8 cellular contexts compared by ENCODE assay signal in the genomic region with DNA sequence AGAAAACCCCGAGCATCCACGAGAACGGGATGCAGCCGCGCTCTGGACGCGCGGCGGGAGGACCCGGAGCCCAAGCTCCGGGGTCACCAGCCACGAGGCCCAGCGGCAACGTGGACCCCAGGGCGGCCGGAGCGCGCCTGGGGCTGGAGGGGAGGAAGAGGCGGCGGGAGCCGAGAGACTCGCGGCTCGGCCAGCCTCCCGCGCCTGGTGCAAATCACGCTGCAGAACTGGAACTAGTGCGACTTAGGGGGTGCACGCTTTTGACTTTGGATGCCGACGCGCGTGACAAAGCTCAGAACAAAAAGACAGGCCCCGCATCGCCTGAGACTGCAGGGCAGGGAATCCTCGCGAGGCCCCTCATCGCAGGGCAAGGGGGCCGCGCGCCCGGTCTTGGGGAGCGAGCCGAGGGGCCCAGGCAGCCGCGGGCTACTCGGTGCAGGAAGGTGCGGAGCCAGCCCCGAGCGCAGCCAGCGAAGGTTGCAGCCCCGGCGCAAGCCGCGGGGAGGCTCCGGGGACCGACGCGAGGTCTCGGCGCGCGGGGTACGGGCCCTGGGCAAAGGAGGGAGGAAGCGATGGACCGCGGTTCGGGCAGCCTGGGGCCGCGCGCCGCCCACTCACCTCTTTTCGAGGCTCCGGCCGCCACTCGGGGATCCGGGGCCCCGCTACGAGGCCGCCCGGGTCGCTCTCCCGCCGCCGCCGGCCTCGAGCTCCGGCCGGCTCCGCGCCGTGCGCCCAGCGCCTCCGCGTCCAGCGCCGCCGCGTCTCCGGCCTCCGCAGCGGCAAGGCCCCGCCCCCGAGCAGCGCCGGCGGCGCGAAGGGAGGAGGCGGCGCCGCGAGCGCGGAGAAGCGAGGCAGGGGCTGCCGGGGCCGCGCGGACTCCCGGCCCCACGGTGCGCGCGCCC. TPM values are rescaled to one million over a fixed set of nuclear protein-coding genes. Genes with fewer than 3 reads are reported as not detected.
DNase-seq lines count a peak whose midpoint lies in the region; ATAC-seq and TF ChIP-seq lines count a peak whose summit lies in the region.

A gene with protein sequence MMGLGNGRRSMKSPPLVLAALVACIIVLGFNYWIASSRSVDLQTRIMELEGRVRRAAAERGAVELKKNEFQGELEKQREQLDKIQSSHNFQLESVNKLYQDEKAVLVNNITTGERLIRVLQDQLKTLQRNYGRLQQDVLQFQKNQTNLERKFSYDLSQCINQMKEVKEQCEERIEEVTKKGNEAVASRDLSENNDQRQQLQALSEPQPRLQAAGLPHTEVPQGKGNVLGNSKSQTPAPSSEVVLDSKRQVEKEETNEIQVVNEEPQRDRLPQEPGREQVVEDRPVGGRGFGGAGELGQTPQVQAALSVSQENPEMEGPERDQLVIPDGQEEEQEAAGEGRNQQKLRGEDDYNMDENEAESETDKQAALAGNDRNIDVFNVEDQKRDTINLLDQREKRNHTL (minus strand): TSS at position 766 of the 902 bp plus-strand sequence. CDS start 20,238 bp downstream, outside the sequence.

- peaks cover 20% of the 10 kb centered on the region for H3K4me1 ChIP-seq in A673 (ENCODE audit: insufficient read depth, low read length, poor library complexity, severe bottlenecking)
- H3K4me1 ChIP-seq in esophagus squamous epithelium: peaks cover 2 to 22% (median 9%) of the 10 kb centered on the region in 3 donors
- H3K4me1 ChIP-seq in muscle layer of colon (ENCODE audit: insufficient read depth, low read length): peaks cover 11% of the 10 kb centered on the region
- H3K4me1 ChIP-seq in transverse colon: peaks cover 7 to 50% (median 31%) of the 10 kb centered on the region in 4 donors

- no TSS peak for BruUV-seq in A673 (replicated peaks; lab: Mats Ljungman, UMichigan)

- peak; percentile 46 for TF ChIP-seq POLR2A in GM15510 (IDR thresholded peaks at IDR 0.05; ENCODE audit: borderline replicate concordance, extremely low read depth, insufficient read length)
- TF ChIP-seq POLR2A in esophagus squamous epithelium (IDR thresholded peaks at IDR 0.05): no peak
- TF ChIP-seq POLR2A in transverse colon (IDR thresholded peaks at IDR 0.05): no peak

- no peaks in the 10 kb centered on the region for H3K36me3 Mint-ChIP-seq in activated CD8-positive, alpha-beta T cell treated with anti-CD3 and anti-CD28 coated beads for 36 hours (ENCODE audit: low read depth)

- WGBS in esophagus squamous epithelium, 2 donors: 3 to 4% methylated on average over 8 to 15 of the region's 126 CpGs
- WGBS in transverse colon (ENCODE audit: low coverage in 1 of 2), 2 donors: 1% methylated on average over 71 of the region's 126 CpGs; no CpG with 5 or more reads in 1 of the 2 donors

- in situ Hi-C loops in transverse colon (cut with MboI; ENCODE audit: low pct_ligation_motif_present in 1 of 4, low pct_unique_long_range_greater_than_20kb in 1 of 4, low sequenced_read_pairs in 3 of 4): no loop called here

- H3K36me3 ChIP-seq in A673 (ENCODE audit: insufficient read depth, low read length, poor library complexity, severe bottlenecking) (no peaks in the 10 kb centered on the region), esophagus squamous epithelium (no peaks in the 10 kb centered on the region), muscle layer of colon (ENCODE audit: insufficient read depth, low read length) (no peaks in the 10 kb centered on the region), transverse colon (no peaks in the 10 kb centered on the region)

- no peak within 1 kb of the TSS for H3K27ac Mint-ChIP-seq in activated CD8-positive, alpha-beta T cell treated with anti-CD3 and anti-CD28 coated beads for 36 hours

- H3K27ac ChIP-seq in A673 (ENCODE audit: low read depth, low read length, poor library complexity, severe bottlenecking) (peak within 1 kb of the TSS; percentile 86), esophagus squamous epithelium (peak within 1 kb of the TSS; percentile 56 to 89 (median 71)), muscle layer of colon (ENCODE audit: low read depth, low read length) (peak within 1 kb of the TSS; percentile 65), transverse colon (peak within 1 kb of the TSS; percentile 91 to 94 (median 92))

- H3K9ac ChIP-seq in muscle layer of colon (ENCODE audit: low read length): no peak within 1 kb of the TSS

- no peaks in the 10 kb centered on the region for H3K9me3 ChIP-seq in A673 (ENCODE audit: low read depth, low read length, poor library complexity, severe bottlenecking)
- H3K9me3 ChIP-seq in esophagus squamous epithelium: no peaks in the 10 kb centered on the region
- no peaks in the 10 kb centered on the region for H3K9me3 ChIP-seq in muscle layer of colon (ENCODE audit: low read length)
- no peaks in the 10 kb centered on the region for H3K9me3 ChIP-seq in transverse colon

- peak; percentile 77 for DNase-seq in A673 (ENCODE audit: low spot score)
- DNase-seq in NCI-H2029 (lab: John Stamatoyannopoulos, UW): peak; percentile 44
- peak; percentile 35 for DNase-seq in activated CD8-positive, alpha-beta T cell treated with anti-CD3 and anti-CD28 coated beads for 36 hours
- DNase-seq in esophagus squamous epithelium (lab: John Stamatoyannopoulos, UW): no peak
- peak; percentile 61 for DNase-seq in transverse colon

- H3K4me3 ChIP-seq in A673 (ENCODE audit: low read depth, low read length, poor library complexity, severe bottlenecking) (peak within 1 kb of the TSS; percentile 98), esophagus squamous epithelium (peak within 1 kb of the TSS; percentile 47 to 82 (median 67)), muscle layer of colon (ENCODE audit: low read depth in 1 of 2, low read length in 2 of 2) (peak within 1 kb of the TSS; percentile 65 to 68), transverse colon (peak within 1 kb of the TSS; percentile 69 to 97 (median 94))

- peak within 1 kb of the TSS; percentile 70 for H3K4me3 Mint-ChIP-seq in activated CD8-positive, alpha-beta T cell treated with anti-CD3 and anti-CD28 coated beads for 36 hours

- H3K9me3 Mint-ChIP-seq in activated CD8-positive, alpha-beta T cell treated with anti-CD3 and anti-CD28 coated beads for 36 hours: no peaks in the 10 kb centered on the region

- H3K27me3 Mint-ChIP-seq in activated CD8-positive, alpha-beta T cell treated with anti-CD3 and anti-CD28 coated beads for 36 hours: peaks cover 40% of the 10 kb centered on the region

- ATAC-seq in HG02798 (IDR thresholded peaks at IDR 0.05; ENCODE audit: poor library complexity, unreplicated experiment): peak; percentile 81
- peak; percentile 80 for ATAC-seq in activated CD8-positive, alpha-beta T cell treated with anti-CD3 and anti-CD28 coated beads for 36 hours

- no peak for TF ChIP-seq EP300 in transverse colon (IDR thresholded peaks at IDR 0.05; ENCODE audit: low read depth)

- H3K27me3 ChIP-seq in A673 (replicated peaks; ENCODE audit: insufficient read depth, low read depth, low read length, poor library complexity) (no peaks in the 10 kb centered on the region), esophagus squamous epithelium (peaks cover 0 to 17% (median 0%) of the 10 kb centered on the region in 4 donors), muscle layer of colon (ENCODE audit: control insufficient read depth in 1 of 2, insufficient read depth in 2 of 2, low read length in 2 of 2) (no peaks in the 10 kb centered on the region), transverse colon (no peaks in the 10 kb centered on the region)

- no peak for TF ChIP-seq CTCF in A673 (conservative IDR thresholded peaks at IDR 0.05; ENCODE audit: low read depth, low read length)
- TF ChIP-seq CTCF in activated CD8-positive, alpha-beta T cell treated with anti-CD3 and anti-CD28 coated beads for 36 hours (IDR thresholded peaks at IDR 0.05): no peak
- TF ChIP-seq CTCF in esophagus squamous epithelium (IDR thresholded peaks at IDR 0.05): peak in 1 of 6 experiments; percentile 9
- peak in 2 of 5 experiments; percentile 11 to 18 for TF ChIP-seq CTCF in transverse colon (IDR thresholded peaks at IDR 0.05)

- CTCF ChIA-PET in A673 (lab: Charles Lee): no interaction called here
- CTCF ChIA-PET in activated CD8-positive, alpha-beta T cell treated with anti-CD3 and anti-CD28 coated beads for 36 hours (lab: Charles Lee): interaction anchor here (1.1 to 1.7 kb wide), 2 partner anchors 17 to 101 kb away, joined by 3 read pairs; no protein-coding TSS in a partner anchor

- peaks cover 4% of the 10 kb centered on the region for H3K4me1 Mint-ChIP-seq in activated CD8-positive, alpha-beta T cell treated with anti-CD3 and anti-CD28 coated beads for 36 hours (ENCODE audit: low read depth)

- POLR2A ChIA-PET in A673 (lab: Charles Lee; ENCODE audit: low non-redundant PET): interaction anchor here (0.7 kb wide), 1 partner anchor 442 kb away, joined by 3 read pairs; no protein-coding TSS in a partner anchor
- POLR2A ChIA-PET in activated CD8-positive, alpha-beta T cell treated with anti-CD3 and anti-CD28 coated beads for 36 hours (lab: Charles Lee): interaction anchor here (0.7 kb wide), 1 partner anchor 25 kb away, joined by 3 read pairs; no protein-coding TSS in a partner anchor

- intact Hi-C loops in A673 (cut with micrococcal nuclease; ENCODE audit: unreplicated experiment): no loop called here
- intact Hi-C loops in activated CD8-positive, alpha-beta T cell treated with anti-CD3 and anti-CD28 coated beads for 36 hours (cut with micrococcal nuclease): no loop called here
- intact Hi-C loops in esophagus squamous epithelium (cut with DNase I): no loop called here
- intact Hi-C loops in transverse colon (cut with DNase I; ENCODE audit: low total_unique reads): no loop called here

RNA-seq across cellular contexts. Expression of the gene that starts here (rescaled TPM):
- 84.2 and 86.1 TPM in 2 replicates for total RNA-seq in A673 (2021)
- 1 to 10 TPM; 2.7 TPM for total RNA-seq in activated CD8-positive, alpha-beta T cell treated with anti-CD3 and anti-CD28 coated beads for 36 hours
- 10 to 100 TPM in 1 of 4 donors, 1 to 10 TPM in 3; 2.0 to 13.6 (median 4.3) TPM for total RNA-seq in esophagus squamous epithelium
- total RNA-seq in transverse colon: 100 to 1,000 TPM in 3 of 4 donors, 10 to 100 TPM in 1; 96.1 to 295 (median 177) TPM
